ENCODE assay signal across 10 cellular contexts in the genomic region with DNA sequence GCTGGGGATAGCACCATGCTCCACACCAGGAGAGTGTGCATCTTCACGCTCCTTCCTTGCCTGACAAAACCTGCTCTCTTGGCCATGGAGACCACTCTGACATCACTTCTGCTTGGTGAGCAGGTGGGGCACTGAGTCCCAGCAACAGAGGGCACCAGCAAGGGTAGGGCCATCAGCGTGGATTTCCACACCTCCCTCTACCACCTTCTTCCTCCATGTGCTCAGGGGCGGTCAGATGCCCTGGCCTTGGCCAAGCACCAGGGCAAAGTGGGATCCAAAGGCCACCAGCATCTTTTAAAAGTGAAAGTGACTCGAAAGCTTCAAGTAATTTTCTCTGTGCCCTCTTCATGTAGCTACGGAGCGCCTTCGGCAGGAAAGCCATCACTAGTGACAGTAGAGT. TPM values are rescaled to one million over a fixed set of nuclear protein-coding genes. Genes with fewer than 3 reads are reported as not detected.
DNase-seq lines count a peak whose midpoint lies in the region; ATAC-seq and TF ChIP-seq lines count a peak whose summit lies in the region.
"Had no signal": no experiment of that assay in that cellular context is flagged by ENCODE, and none has a peak within 500 bp of the region (broad histone marks: within the 10 kb centered on the region; RNA-seq: fewer than 3 reads in every experiment).

No MANE protein-coding gene starts in this region.

- peaks cover 50 to 83% (median 67%) of the 10 kb centered on the region in 7 donors for H3K4me1 Mint-ChIP-seq in naive thymus-derived CD4-positive, alpha-beta T cell

- ATAC-seq in activated naive CD4-positive, alpha-beta T cell treated with anti-CD3 and anti-CD28 coated beads, Interleukin-2, amount 50 U/mL, for 72 hours: no peak
- ATAC-seq in naive thymus-derived CD4-positive, alpha-beta T cell: peak; percentile 38

- peak overlapping the region; percentile 9 to 25 for H3K27ac Mint-ChIP-seq in activated naive CD4-positive, alpha-beta T cell treated with anti-CD3 and anti-CD28 coated beads, Interleukin-2, amount 50 U/mL, for 72 hours
- peak overlapping the region in 2 of 9 donors; percentile 54 to 55 for H3K27ac Mint-ChIP-seq in naive thymus-derived CD4-positive, alpha-beta T cell
- H3K27ac Mint-ChIP-seq: B cell had no signal

- CTCF ChIA-PET in naive thymus-derived CD4-positive, alpha-beta T cell (lab: Charles Lee): no interaction called here

- intact Hi-C loops in naive thymus-derived CD4-positive, alpha-beta T cell (cut with micrococcal nuclease): no loop called here
- intact Hi-C loops in tibial artery (cut with DNase I; ENCODE audit: low total_unique reads): no loop called here

- H3K9me3 ChIP-seq in naive thymus-derived CD4-positive, alpha-beta T cell (ENCODE audit: control insufficient read depth in 2 of 3, low read length in 3 of 3): no peaks in the 10 kb centered on the region
- H3K9me3 ChIP-seq in tibial artery: no peaks in the 10 kb centered on the region
- H3K9me3 ChIP-seq: pancreas had no signal

- no peak for TF ChIP-seq CTCF in tibial artery (IDR thresholded peaks at IDR 0.05)

- no peaks in the 10 kb centered on the region for H3K27me3 Mint-ChIP-seq in naive thymus-derived CD4-positive, alpha-beta T cell
- H3K27me3 Mint-ChIP-seq: B cell had no signal

- peaks cover 12 to 24% of the 10 kb centered on the region in 2 donors for H3K4me1 ChIP-seq in naive thymus-derived CD4-positive, alpha-beta T cell (ENCODE audit: control insufficient read depth in 2 of 2, insufficient read depth in 2 of 2, low read length in 2 of 2)
- H3K4me1 ChIP-seq in tibial artery: peaks cover 0 to 61% (median 30%) of the 10 kb centered on the region in 4 donors

- peak overlapping the region in 7 of 10 donors; percentile 20 to 76 (median 63) for H3K4me3 Mint-ChIP-seq in naive thymus-derived CD4-positive, alpha-beta T cell
- H3K4me3 Mint-ChIP-seq: B cell had no signal

- no peaks in the 10 kb centered on the region for H3K9me3 Mint-ChIP-seq in activated naive CD4-positive, alpha-beta T cell treated with anti-CD3 and anti-CD28 coated beads, Interleukin-2, amount 50 U/mL, for 72 hours
- no peaks in the 10 kb centered on the region for H3K9me3 Mint-ChIP-seq in naive thymus-derived CD4-positive, alpha-beta T cell

- DNase-seq in activated naive CD4-positive, alpha-beta T cell treated with anti-CD3 and anti-CD28 coated beads, Interleukin-2, amount 50 U/mL, for 72 hours (ENCODE audit: low spot score in 2 of 2): no peak
- DNase-seq in activated naive CD4-positive, alpha-beta T cell treated with Interleukin-2 at 50 U/mL for 16 hours: no peak
- DNase-seq in naive thymus-derived CD4-positive, alpha-beta T cell: no peak
- DNase-seq in tibial artery: no peak
- DNase-seq in NCI-H82 treated with DMSO at 0.1 percent for 48 hours (lab: John Stamatoyannopoulos, UW; ENCODE audit: unreplicated experiment): no peak
- no peak for DNase-seq in DMS114 treated with DMSO at 0.1 percent for 48 hours (lab: John Stamatoyannopoulos, UW; ENCODE audit: unreplicated experiment)
- DNase-seq in stimulated activated CD4-positive, alpha-beta T cell treated with anti-CD3 and anti-CD28 coated beads, Interleukin-4, amount 100 ng/mL, for 24 hours: no peak
- DNase-seq: pancreas had no signal

- POLR2A ChIA-PET in naive thymus-derived CD4-positive, alpha-beta T cell (lab: Charles Lee): interaction anchor here (0.8 kb wide), 1 partner anchor 9 kb away, joined by 3 read pairs; no protein-coding TSS in a partner anchor

- H3K27ac ChIP-seq in cingulate gyrus (ENCODE audit: low read depth, low read length): peak overlapping the region; percentile 42
- no peak overlapping the region for H3K27ac ChIP-seq in naive thymus-derived CD4-positive, alpha-beta T cell (ENCODE audit: low read depth, low read length)
- peak overlapping the region; percentile 39 to 69 for H3K27ac ChIP-seq in tibial artery
- H3K27ac ChIP-seq: pancreas had no signal

- no peak overlapping the region for H3K4me3 ChIP-seq in naive thymus-derived CD4-positive, alpha-beta T cell (ENCODE audit: low read length)
- H3K4me3 ChIP-seq in tibial artery: no peak overlapping the region
- H3K4me3 ChIP-seq: pancreas had no signal

- H3K27me3 ChIP-seq in naive thymus-derived CD4-positive, alpha-beta T cell (ENCODE audit: control insufficient read depth in 2 of 2, insufficient read depth in 2 of 2, low read length in 2 of 2): no peaks in the 10 kb centered on the region
- no peaks in the 10 kb centered on the region for H3K27me3 ChIP-seq in tibial artery
- H3K27me3 ChIP-seq: pancreas had no signal

- H3K36me3 ChIP-seq in naive thymus-derived CD4-positive, alpha-beta T cell (ENCODE audit: control insufficient read depth in 2 of 3, insufficient read depth in 3 of 3, low read length in 3 of 3): no peaks in the 10 kb centered on the region
- H3K36me3 ChIP-seq in tibial artery: no peaks in the 10 kb centered on the region
- H3K36me3 ChIP-seq: pancreas had no signal

- H3K36me3 Mint-ChIP-seq in activated naive CD4-positive, alpha-beta T cell treated with anti-CD3 and anti-CD28 coated beads, Interleukin-2, amount 50 U/mL, for 72 hours: peaks cover 6 to 42% of the 10 kb centered on the region in 2 donors
- H3K36me3 Mint-ChIP-seq in naive thymus-derived CD4-positive, alpha-beta T cell: peaks cover 0 to 4% (median 0%) of the 10 kb centered on the region in 5 donors

RNA-seq across cellular contexts. Expression of gene CHSY1, which starts 58.1 kb away (rescaled TPM):
- 10 to 100 TPM; 45.5 to 54.1 TPM for total RNA-seq in activated naive CD4-positive, alpha-beta T cell treated with anti-CD3 and anti-CD28 coated beads, Interleukin-2, amount 50 U/mL, for 72 hours
- total RNA-seq in naive thymus-derived CD4-positive, alpha-beta T cell: 10 to 100 TPM in 3 of 5 experiments, 1 to 10 TPM in 2; 8.9 to 47.0 (median 10.8) TPM
- 1 to 10 TPM in 1 of 2 donors, under 1 TPM in 1; 0.78 to 1.2 TPM for polyA plus RNA-seq in naive thymus-derived CD4-positive, alpha-beta T cell
